22 cellular contexts compared by ENCODE assay signal in the genomic region with DNA sequence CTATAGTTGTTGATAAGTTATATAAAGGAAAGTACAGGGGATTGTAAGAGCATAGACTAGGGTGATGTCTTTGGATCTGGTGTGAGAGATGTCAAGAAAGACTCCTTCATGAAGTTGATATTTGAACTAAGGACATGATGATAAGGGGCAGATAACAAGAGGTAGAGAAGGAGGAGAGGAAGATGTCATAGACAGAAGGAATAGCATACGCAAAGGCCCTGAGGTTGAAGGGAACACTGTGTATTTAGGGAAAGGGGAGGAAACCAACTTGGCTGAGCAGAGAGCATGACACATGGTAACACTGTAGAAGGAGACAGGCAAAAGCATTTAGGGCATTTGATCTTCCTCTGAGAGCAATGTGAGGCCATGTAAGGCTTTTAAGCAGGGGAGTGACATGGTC.
DNase-seq lines count a peak whose midpoint lies in the region; ATAC-seq, FAIRE-seq and TF ChIP-seq lines count a peak whose summit lies in the region.
"Had no signal": no experiment of that assay in that cellular context is flagged by ENCODE, and none has a peak within 500 bp of the region (broad histone marks: within the 10 kb centered on the region; RNA-seq: fewer than 3 reads in every experiment).

No MANE protein-coding gene starts in this region.

- peak; percentile 18 for FAIRE-seq in A549 (lab: Jason Lieb, UNC)
- FAIRE-seq: A204.1, D721Med, G401.6, GM12891, GM19239 had no signal

- peaks cover 4% of the 10 kb centered on the region for H3K27me3 Mint-ChIP-seq in activated T-helper 1 cell treated with anti-CD3 and anti-CD28 coated beads, Interleukin-12 subunit alpha, Interleukin-12 subunit beta, Interleukin-2, Interleukin-4 antibody, amounts not matched to agents 30 ng/mL and 10 ng/mL and 1 ng/mL, durations not matched to agents 14 hours and 24 hours and 36 hours (ENCODE audit: insufficient read depth)
- H3K27me3 Mint-ChIP-seq: B cell; CD4-positive, alpha-beta T cell had no signal

- no peak overlapping the region for H2BK5ac ChIP-seq in trophoblast cell (ENCODE audit: low read depth, low read length, poor library complexity)

- no peaks in the 10 kb centered on the region for H3K4me1 Mint-ChIP-seq in activated T-helper 1 cell treated with anti-CD3 and anti-CD28 coated beads, Interleukin-12 subunit alpha, Interleukin-12 subunit beta, Interleukin-2, Interleukin-4 antibody, amounts not matched to agents 30 ng/mL and 10 ng/mL and 1 ng/mL, durations not matched to agents 14 hours and 24 hours and 36 hours (ENCODE audit: low read depth)
- H3K4me1 Mint-ChIP-seq: B cell had no signal

- no peak for ATAC-seq in A549
- no peak for ATAC-seq in HG03520 (IDR thresholded peaks at IDR 0.05; ENCODE audit: unreplicated experiment)
- ATAC-seq: CD8-positive, alpha-beta T cell had no signal

- H3K4me2 ChIP-seq in A549: no peak overlapping the region
- no peak overlapping the region for H3K4me2 ChIP-seq in trophoblast cell (ENCODE audit: low read length)
- H3K4me2 ChIP-seq: BLaER1 treated with 17β-estradiol and CSF1 and Interleukin-3, amounts not matched to agents 10 nM and 100 nM had no signal

- H3K4me3 Mint-ChIP-seq in activated T-helper 1 cell treated with anti-CD3 and anti-CD28 coated beads, Interleukin-12 subunit alpha, Interleukin-12 subunit beta, Interleukin-2, Interleukin-4 antibody, amounts not matched to agents 30 ng/mL and 10 ng/mL and 1 ng/mL, durations not matched to agents 14 hours and 24 hours and 36 hours: no peak overlapping the region
- H3K4me3 Mint-ChIP-seq: B cell; CD4-positive, alpha-beta T cell; CD8-positive, alpha-beta T cell had no signal

- H3K27ac ChIP-seq in A549 (no peak overlapping the region), HEK293 (ENCODE audit: extremely low read depth, low read depth, low read length) (no peak overlapping the region), trophoblast cell (ENCODE audit: low read depth, low read length) (no peak overlapping the region)
- H3K27ac ChIP-seq: BLaER1 treated with 17β-estradiol and CSF1 and Interleukin-3, amounts not matched to agents 10 nM and 100 nM; C4-2B had no signal

- TF ChIP-seq CTCF in A549 (IDR thresholded peaks at IDR 0.05): no peak
- no peak for TF ChIP-seq CTCF in HEK293 (tag by site-specific recombination; IDR thresholded peaks at IDR 0.05)

- POLR2A ChIA-PET in A549 (lab: Yijun Ruan, JAX) (no interaction called here), HEK293 (lab: Yijun Ruan, JAX) (no interaction called here)

- no peaks in the 10 kb centered on the region for H3K9me3 Mint-ChIP-seq in activated T-helper 1 cell treated with anti-CD3 and anti-CD28 coated beads, Interleukin-12 subunit alpha, Interleukin-12 subunit beta, Interleukin-2, Interleukin-4 antibody, amounts not matched to agents 30 ng/mL and 10 ng/mL and 1 ng/mL, durations not matched to agents 14 hours and 24 hours and 36 hours
- H3K9me3 Mint-ChIP-seq: CD4-positive, alpha-beta T cell; CD8-positive, alpha-beta T cell had no signal

- no peak for TF ChIP-seq POLR2A in A549 (IDR thresholded peaks at IDR 0.05; ENCODE audit: low read length)

- WGBS in A549 (ENCODE audit: missing lambda C conversion rate): 76% methylated on average over 1 of the region's 1 CpG
- no CpG with 5 or more reads among the region's 1 CpG for WGBS in trophoblast cell (ENCODE audit: extremely low coverage, insufficient coverage, insufficient read length)

- no peak overlapping the region for H3K27ac Mint-ChIP-seq in activated T-helper 1 cell treated with anti-CD3 and anti-CD28 coated beads, Interleukin-12 subunit alpha, Interleukin-12 subunit beta, Interleukin-2, Interleukin-4 antibody, amounts not matched to agents 30 ng/mL and 10 ng/mL and 1 ng/mL, durations not matched to agents 14 hours and 24 hours and 36 hours
- H3K27ac Mint-ChIP-seq: B cell; CD4-positive, alpha-beta T cell; CD8-positive, alpha-beta T cell had no signal

- H2AFZ ChIP-seq in trophoblast cell (ENCODE audit: insufficient read depth, low read length, poor library complexity): no peak overlapping the region

- H3K36me3 ChIP-seq in HEK293 (ENCODE audit: control insufficient read depth in 2 of 2, insufficient read depth in 1 of 2, low read length in 2 of 2) (no peaks in the 10 kb centered on the region), trophoblast cell (ENCODE audit: control insufficient read depth in 1 of 2, insufficient read depth in 2 of 2, low read length in 2 of 2) (peaks cover 4 to 7% of the 10 kb centered on the region in 2 experiments)
- H3K36me3 ChIP-seq: BLaER1 treated with 17β-estradiol and CSF1 and Interleukin-3, amounts not matched to agents 10 nM and 100 nM had no signal

- no peak overlapping the region for H3K4me3 ChIP-seq in A549
- no peak overlapping the region for H3K4me3 ChIP-seq in HEK293 (ENCODE audit: low read depth, low read length)
- H3K4me3 ChIP-seq in trophoblast cell (ENCODE audit: low read depth, low read length): no peak overlapping the region
- H3K4me3 ChIP-seq: BLaER1 treated with 17β-estradiol and CSF1 and Interleukin-3, amounts not matched to agents 10 nM and 100 nM had no signal

- H2AK5ac ChIP-seq in trophoblast cell (ENCODE audit: low read length): no peak overlapping the region

- TF ChIP-seq RAD21 in A549 (conservative IDR thresholded peaks at IDR 0.05 in 1 of 2, IDR thresholded peaks at IDR 0.05 in 1 of 2): no peak

- H2BK12ac ChIP-seq in trophoblast cell (ENCODE audit: low read length): no peak overlapping the region

- CTCF ChIA-PET in A549 (lab: Yijun Ruan, JAX) (no interaction called here), HEK293 (lab: Yijun Ruan, JAX) (no interaction called here)

- H3K4me1 ChIP-seq in A549 (no peaks in the 10 kb centered on the region), HEK293 (ENCODE audit: control insufficient read depth, insufficient read depth, low read length) (0 out of 2 replicates have a peak, but pooled peaks cover 3% of the 10 kb centered on the region), trophoblast cell (ENCODE audit: control insufficient read depth in 1 of 2, insufficient read depth in 2 of 2, low read length in 2 of 2) (peaks cover 8% of the 10 kb centered on the region in 2 experiments)
- H3K4me1 ChIP-seq: BLaER1 treated with 17β-estradiol and CSF1 and Interleukin-3, amounts not matched to agents 10 nM and 100 nM had no signal

- intact Hi-C loops in activated T-helper 1 cell treated with anti-CD3 and anti-CD28 coated beads, Interleukin-12 subunit alpha, Interleukin-12 subunit beta, Interleukin-2, Interleukin-4 antibody, amounts not matched to agents 30 ng/mL and 10 ng/mL and 1 ng/mL, durations not matched to agents 14 hours and 24 hours and 36 hours (cut with micrococcal nuclease): no loop called here

- H3K23ac ChIP-seq in trophoblast cell (ENCODE audit: low read length): peak overlapping the region; percentile 77

- no peaks in the 10 kb centered on the region for H3K36me3 Mint-ChIP-seq in activated T-helper 1 cell treated with anti-CD3 and anti-CD28 coated beads, Interleukin-12 subunit alpha, Interleukin-12 subunit beta, Interleukin-2, Interleukin-4 antibody, amounts not matched to agents 30 ng/mL and 10 ng/mL and 1 ng/mL, durations not matched to agents 14 hours and 24 hours and 36 hours (ENCODE audit: low read depth)
- H3K36me3 Mint-ChIP-seq: CD8-positive, alpha-beta T cell had no signal

- no peaks in the 10 kb centered on the region for H3K79me1 ChIP-seq in trophoblast cell (ENCODE audit: low read length)

- no peaks in the 10 kb centered on the region for H3K79me2 ChIP-seq in trophoblast cell (ENCODE audit: control insufficient read depth, insufficient read depth, low read length, poor library complexity)

- H3K9me3 ChIP-seq in A549 (no peaks in the 10 kb centered on the region), HEK293 (ENCODE audit: control insufficient read depth, insufficient read depth, low read depth, low read length) (no peaks in the 10 kb centered on the region), trophoblast cell (ENCODE audit: insufficient read depth, low read depth, low read length) (no peaks in the 10 kb centered on the region)
- H3K9me3 ChIP-seq: BLaER1 treated with 17β-estradiol and CSF1 and Interleukin-3, amounts not matched to agents 10 nM and 100 nM; Caco-2 had no signal

- no peak overlapping the region for H3K18ac ChIP-seq in trophoblast cell (ENCODE audit: low read length)

- H4K91ac ChIP-seq in trophoblast cell (ENCODE audit: low read depth, low read length): no peak overlapping the region

- H2BK120ac ChIP-seq in trophoblast cell (ENCODE audit: insufficient read depth, low read length, poor library complexity): no peak overlapping the region

- DNase-seq in A549 (ENCODE audit: low read depth in 1 of 2, low spot score in 1 of 2) (no peak), trophoblast cell (no peak), ureter (ENCODE audit: low spot score) (no peak)
- no peak for DNase-seq in activated T-helper 1 cell treated with anti-CD3 and anti-CD28 coated beads, Interleukin-12 subunit alpha, Interleukin-12 subunit beta, Interleukin-2, Interleukin-4 antibody, amounts not matched to agents 30 ng/mL and 10 ng/mL and 1 ng/mL, durations not matched to agents 14 hours and 24 hours and 36 hours (ENCODE audit: low spot score)
- DNase-seq: 8988T; AML-193; Caco-2; Calu3; CD4-positive, alpha-beta T cell; CD8-positive, alpha-beta T cell; DMS79 treated with DMSO at 0.1 percent for 48 hours; GF-D8 had no signal

- H3K4ac ChIP-seq in trophoblast cell (ENCODE audit: low read depth, low read length): no peak overlapping the region

- H4K12ac ChIP-seq in trophoblast cell (ENCODE audit: low read depth, low read length): no peak overlapping the region

- no peak overlapping the region for H4K8ac ChIP-seq in trophoblast cell (ENCODE audit: low read depth, low read length)

- H3K27me3 ChIP-seq in trophoblast cell (ENCODE audit: insufficient read depth, low read length): no peaks in the 10 kb centered on the region
- H3K27me3 ChIP-seq: BLaER1 treated with 17β-estradiol and CSF1 and Interleukin-3, amounts not matched to agents 10 nM and 100 nM had no signal

- H3K9ac ChIP-seq in trophoblast cell (ENCODE audit: low read length): no peak overlapping the region
- H3K9ac ChIP-seq: BLaER1 treated with 17β-estradiol and CSF1 and Interleukin-3, amounts not matched to agents 10 nM and 100 nM had no signal

- H3K14ac ChIP-seq in trophoblast cell (ENCODE audit: low read length): no peak overlapping the region

- TF ChIP-seq EP300 in A549 (IDR thresholded peaks at IDR 0.05): no peak

TF ChIP-seq in A549, 52 proteins besides CTCF, POLR2A, EP300 and RAD21 (continues in another document):
- no peak for TF ChIP-seq ESRRA (IDR thresholded peaks at IDR 0.05; ENCODE audit: borderline replicate concordance, low read length)
- TF ChIP-seq, protein P1, sequence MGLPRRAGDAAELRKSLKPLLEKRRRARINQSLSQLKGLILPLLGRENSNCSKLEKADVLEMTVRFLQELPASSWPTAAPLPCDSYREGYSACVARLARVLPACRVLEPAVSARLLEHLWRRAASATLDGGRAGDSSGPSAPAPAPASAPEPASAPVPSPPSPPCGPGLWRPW (IDR thresholded peaks at IDR 0.05): no peak

TF ChIP-seq in HEK293, 187 proteins besides CTCF, POLR2A, EP300 and RAD21:
- TF ChIP-seq ZNF302 (tag by site-specific recombination; IDR thresholded peaks at IDR 0.05; ENCODE audit: low read depth): no peak
- peak; percentile 77 for TF ChIP-seq ZNF623 (tag by site-specific recombination; IDR thresholded peaks at IDR 0.05)
- no peak for TF ChIP-seq ZNF10 (tag by site-specific recombination; IDR thresholded peaks at IDR 0.05)
